ENCODE assay signal across 8 cellular contexts in genomic region chr16:84718-85452, GRCh38. TPM values are rescaled to one million over a fixed set of nuclear protein-coding genes. Genes with fewer than 3 reads are reported as not detected.
DNase-seq lines count a peak whose midpoint lies in the region; ATAC-seq and TF ChIP-seq lines count a peak whose summit lies in the region.

No MANE protein-coding gene starts in this region.

- no peaks in the 10 kb centered on the region for H3K9me3 Mint-ChIP-seq in activated CD8-positive, alpha-beta T cell treated with anti-CD3 and anti-CD28 coated beads for 36 hours

- TF ChIP-seq CTCF in NB4 (IDR thresholded peaks at IDR 0.05; ENCODE audit: low read depth, low read length) (no peak), epithelial cell of esophagus (IDR thresholded peaks at IDR 0.05; ENCODE audit: insufficient read depth, low read depth, low read length, missing control alignments) (no peak)
- TF ChIP-seq CTCF in activated CD8-positive, alpha-beta T cell treated with anti-CD3 and anti-CD28 coated beads for 36 hours (IDR thresholded peaks at IDR 0.05), result no peak

- H3K4me3 ChIP-seq in NB4 (ENCODE audit: low read depth, low read length) (no peak overlapping the region), epithelial cell of esophagus (ENCODE audit: low read length) (no peak overlapping the region)

- ATAC-seq in GM21619 (IDR thresholded peaks at IDR 0.05; ENCODE audit: unreplicated experiment) (peak; percentile 64), HG02840 (IDR thresholded peaks at IDR 0.05; ENCODE audit: low FRiP score, unreplicated experiment) (no peak)
- peak; percentile 91 for ATAC-seq in activated CD8-positive, alpha-beta T cell treated with anti-CD3 and anti-CD28 coated beads for 36 hours

- H3K4me3 Mint-ChIP-seq in activated CD8-positive, alpha-beta T cell treated with anti-CD3 and anti-CD28 coated beads for 36 hours, result peak overlapping the region; percentile 14

- in situ Hi-C loops in Caki2 (cut with HindIII; ENCODE audit: low pct_unique_long_range_greater_than_20kb, low sequenced_read_pairs), result no loop called here

- CTCF ChIA-PET in activated CD8-positive, alpha-beta T cell treated with anti-CD3 and anti-CD28 coated beads for 36 hours (lab: Charles Lee), result interaction anchor here (0.9 to 7.1 kb wide), 7 partner anchors 9 to 32 kb away, joined by 3 to 55 read pairs (median 4); partner anchors contain the start of gene RHBDF1

- H3K27ac Mint-ChIP-seq in activated CD8-positive, alpha-beta T cell treated with anti-CD3 and anti-CD28 coated beads for 36 hours, result peak overlapping the region; percentile 92

- TF ChIP-seq POLR2A in NB4 (IDR thresholded peaks at IDR 0.05; ENCODE audit: extremely low read depth, insufficient read length), result no peak

- POLR2A ChIA-PET in activated CD8-positive, alpha-beta T cell treated with anti-CD3 and anti-CD28 coated beads for 36 hours (lab: Charles Lee), result interaction anchor here (0.7 to 3.2 kb wide), 10 partner anchors 8 to 1336 kb away, joined by 3 to 7 read pairs (median 4); no protein-coding TSS in a partner anchor

- peaks cover 35% of the 10 kb centered on the region for H3K4me1 Mint-ChIP-seq in activated CD8-positive, alpha-beta T cell treated with anti-CD3 and anti-CD28 coated beads for 36 hours (ENCODE audit: low read depth)

- peaks cover 29% of the 10 kb centered on the region for H3K36me3 Mint-ChIP-seq in activated CD8-positive, alpha-beta T cell treated with anti-CD3 and anti-CD28 coated beads for 36 hours (ENCODE audit: low read depth)

- H3K27me3 Mint-ChIP-seq in activated CD8-positive, alpha-beta T cell treated with anti-CD3 and anti-CD28 coated beads for 36 hours, result no peaks in the 10 kb centered on the region

- intact Hi-C loops in activated CD8-positive, alpha-beta T cell treated with anti-CD3 and anti-CD28 coated beads for 36 hours (cut with micrococcal nuclease), result no loop called here

- DNase-seq in Caki2 (ENCODE audit: low read depth) (peak; percentile 96), NB4 (ENCODE audit: low read depth) (peak; percentile 96), epithelial cell of esophagus (ENCODE audit: low read depth) (peak; percentile 69), occipital lobe (lab: John Stamatoyannopoulos, UW) (peak; percentile 63), ureter (ENCODE audit: low spot score) (peak; percentile 85)
- peak; percentile 92 for DNase-seq in activated CD8-positive, alpha-beta T cell treated with anti-CD3 and anti-CD28 coated beads for 36 hours

RNA-seq across cellular contexts. Expression of gene MPG, which starts 6.9 kb away (rescaled TPM):
- 387 and 416 TPM in 2 replicates for total RNA-seq in Caki2 (2014; rRNA removed; shearing (Covaris generic); ENCODE audit: low replicate concordance)
- 10 to 100 TPM; 51.7 to 54.2 TPM for total RNA-seq in activated CD8-positive, alpha-beta T cell treated with anti-CD3 and anti-CD28 coated beads for 36 hours
- 50.7 TPM for total RNA-seq in occipital lobe
- total RNA-seq in ureter, result 38.2 TPM

RNA-seq across cellular contexts. Expression of gene RHBDF1, which starts 12.5 kb away (rescaled TPM):
- total RNA-seq in Caki2 (2014; rRNA removed; shearing (Covaris generic); ENCODE audit: low replicate concordance), result 11.8 and 19.5 TPM in 2 replicates
- under 1 TPM in 1 of 2 experiments, not detected in 1; 0.61 TPM for total RNA-seq in activated CD8-positive, alpha-beta T cell treated with anti-CD3 and anti-CD28 coated beads for 36 hours
- total RNA-seq in occipital lobe, result 3.0 TPM
- 49.0 TPM for total RNA-seq in ureter

RNA-seq across cellular contexts. Expression of gene SNRNP25, which starts 31.3 kb away (rescaled TPM):
- total RNA-seq in Caki2 (2014; rRNA removed; shearing (Covaris generic); ENCODE audit: low replicate concordance), result 63.4 and 83.6 TPM in 2 replicates
- total RNA-seq in activated CD8-positive, alpha-beta T cell treated with anti-CD3 and anti-CD28 coated beads for 36 hours, result 10 to 100 TPM; 39.4 to 39.7 TPM
- total RNA-seq in occipital lobe, result 11.4 TPM
- 16.8 TPM for total RNA-seq in ureter

RNA-seq across cellular contexts. Expression of gene POLR3K, which starts 31.5 kb away (rescaled TPM):
- 32.3 and 39.8 TPM in 2 replicates for total RNA-seq in Caki2 (2014; rRNA removed; shearing (Covaris generic); ENCODE audit: low replicate concordance)
- 10 to 100 TPM; 51.3 to 52.6 TPM for total RNA-seq in activated CD8-positive, alpha-beta T cell treated with anti-CD3 and anti-CD28 coated beads for 36 hours
- 2.8 TPM for total RNA-seq in occipital lobe
- total RNA-seq in ureter, result 14.9 TPM

RNA-seq across cellular contexts. Expression of gene NPRL3, which starts 53.6 kb away (rescaled TPM):
- total RNA-seq in Caki2 (2014; rRNA removed; shearing (Covaris generic); ENCODE audit: low replicate concordance), result 7.9 and 12.4 TPM in 2 replicates
- total RNA-seq in activated CD8-positive, alpha-beta T cell treated with anti-CD3 and anti-CD28 coated beads for 36 hours, result 10 to 100 TPM; 40.7 to 40.9 TPM
- total RNA-seq in occipital lobe, result 6.1 TPM
- total RNA-seq in ureter, result 42.5 TPM
